In genomic region chr19:13207237-13208130, GRCh38 we compare ENCODE assay signal across 8 cellular contexts. TPM values are rescaled to one million over a fixed set of nuclear protein-coding genes. Genes with fewer than 3 reads are reported as not detected.
DNase-seq lines count a peak whose midpoint lies in the region; ATAC-seq, FAIRE-seq and TF ChIP-seq lines count a peak whose summit lies in the region.

No MANE protein-coding gene starts in this region.

- peak overlapping the region; percentile 90 to 96 (median 92) for H3K4me3 Mint-ChIP-seq in IgD-negative memory B cell

- H3K27ac ChIP-seq in muscle layer of colon (ENCODE audit: low read depth, low read length): no peak overlapping the region

- H3K36me3 Mint-ChIP-seq in IgD-negative memory B cell: no peaks in the 10 kb centered on the region

- H3K4me3 ChIP-seq in bronchial epithelial cell (ENCODE audit: low read depth, low read length) (peak overlapping the region; percentile 6), muscle layer of colon (ENCODE audit: low read depth in 1 of 2, low read length in 2 of 2) (peak overlapping the region; percentile 20 to 55)

- no peak for ATAC-seq in HG03280 (IDR thresholded peaks at IDR 0.05; ENCODE audit: unreplicated experiment)

- H3K27me3 ChIP-seq in bronchial epithelial cell (ENCODE audit: control insufficient read depth, insufficient read depth, low read length) (no peaks in the 10 kb centered on the region), muscle layer of colon (ENCODE audit: control insufficient read depth in 1 of 2, insufficient read depth in 2 of 2, low read length in 2 of 2) (no peaks in the 10 kb centered on the region)

- no peaks in the 10 kb centered on the region for H3K4me1 ChIP-seq in muscle layer of colon (ENCODE audit: insufficient read depth, low read length)

- H3K27ac Mint-ChIP-seq in IgD-negative memory B cell: peak overlapping the region; percentile 83 to 99 (median 92)

- H3K9me3 ChIP-seq in muscle layer of colon (ENCODE audit: low read length): no peaks in the 10 kb centered on the region

- no peak overlapping the region for H3K9ac ChIP-seq in muscle layer of colon (ENCODE audit: low read length)

- no peaks in the 10 kb centered on the region for H3K9me3 Mint-ChIP-seq in IgD-negative memory B cell

- DNase-seq in AG09319 (ENCODE audit: extremely low read depth, low read depth): peak; percentile 24
- no peak for DNase-seq in bronchial epithelial cell (ENCODE audit: low read depth)
- no peak for DNase-seq in mucosa of gallbladder (ENCODE audit: low spot score)
- no peak for DNase-seq in T-helper 9 cell
- no peak for DNase-seq in NCI-H446 (lab: John Stamatoyannopoulos, UW)

- H3K36me3 ChIP-seq in bronchial epithelial cell (ENCODE audit: control insufficient read depth, insufficient read depth, low read length): no peaks in the 10 kb centered on the region
- no peaks in the 10 kb centered on the region for H3K36me3 ChIP-seq in muscle layer of colon (ENCODE audit: insufficient read depth, low read length)

- H3K4me1 Mint-ChIP-seq in IgD-negative memory B cell: peaks cover 6 to 21% (median 17%) of the 10 kb centered on the region in 3 donors

- no peak for FAIRE-seq in bronchial epithelial cell (lab: Jason Lieb, UNC)

- TF ChIP-seq CTCF in AG09319 (IDR thresholded peaks at IDR 0.05; ENCODE audit: low read depth, low read length) (no peak), bronchial epithelial cell (IDR thresholded peaks at IDR 0.05; ENCODE audit: insufficient read depth, low read length, severe bottlenecking) (no peak)

- H3K27me3 Mint-ChIP-seq in IgD-negative memory B cell: no peaks in the 10 kb centered on the region

RNA-seq across cellular contexts. Expression of gene IER2, which starts 57.3 kb away (rescaled TPM):
- 350 TPM for polyA plus RNA-seq in IgD-negative memory B cell
- total RNA-seq in bronchial epithelial cell (32.1 and 35.2 TPM in 2 replicates), mucosa of gallbladder (103 TPM)

RNA-seq across cellular contexts. Expression of gene STX10, which starts 57.3 kb away (rescaled TPM):
- 52.8 TPM for polyA plus RNA-seq in IgD-negative memory B cell
- total RNA-seq in bronchial epithelial cell (68.4 and 75.3 TPM in 2 replicates), mucosa of gallbladder (57.7 TPM)
